Comparison of ENCODE assay signal across 37 cellular contexts in the genomic region with DNA sequence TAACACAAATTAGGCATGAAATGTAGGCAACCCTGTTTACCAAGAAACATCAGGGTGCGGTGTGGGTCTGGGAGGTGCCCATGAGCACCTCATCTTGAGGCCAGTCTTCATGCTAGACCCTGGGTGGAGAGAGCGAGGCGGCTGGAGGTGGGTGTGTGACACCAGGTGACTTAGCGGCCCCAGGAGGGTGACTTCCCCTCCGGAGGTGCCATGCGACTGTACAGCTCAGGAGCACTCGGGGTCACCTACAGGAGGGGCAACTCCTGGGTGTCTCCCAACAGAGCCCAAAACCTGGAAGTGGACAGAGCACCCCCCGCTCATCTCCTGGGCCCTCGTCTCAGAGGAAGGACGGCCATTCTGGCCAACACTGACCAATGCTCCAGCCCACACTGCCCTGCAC. TPM values are rescaled to one million over a fixed set of nuclear protein-coding genes. Genes with fewer than 3 reads are reported as not detected.
DNase-seq lines count a peak whose midpoint lies in the region; ATAC-seq, FAIRE-seq and TF ChIP-seq lines count a peak whose summit lies in the region.
"Had no signal": no experiment of that assay in that cellular context is flagged by ENCODE, and none has a peak within 500 bp of the region (broad histone marks: within the 10 kb centered on the region; RNA-seq: fewer than 3 reads in every experiment).

No MANE protein-coding gene starts in this region.

- H3K4me1 ChIP-seq in astrocyte (ENCODE audit: insufficient read depth, low read length) (peaks cover 11% of the 10 kb centered on the region), transverse colon (peaks cover 0 to 30% (median 20%) of the 10 kb centered on the region in 4 donors)

- H3K27me3 Mint-ChIP-seq in astrocyte (ENCODE audit: low read depth, unreplicated experiment) = peaks cover 66% of the 10 kb centered on the region
- peaks cover 18 to 36% of the 10 kb centered on the region in 2 donors for H3K27me3 Mint-ChIP-seq in natural killer cell (ENCODE audit: low read depth in 2 of 2)

- peaks cover 13% of the 10 kb centered on the region for H3K27me3 ChIP-seq in astrocyte (ENCODE audit: insufficient read depth, low read length)
- H3K27me3 ChIP-seq in transverse colon = peaks cover 72% of the 10 kb centered on the region
- H3K27me3 ChIP-seq in dorsolateral prefrontal cortex = peaks cover 0 to 39% (median 0%) of the 10 kb centered on the region in 45 donors

- H3K79me2 ChIP-seq in astrocyte (ENCODE audit: insufficient read depth, low read length) = no peaks in the 10 kb centered on the region

- H3K4me3 Mint-ChIP-seq in astrocyte (ENCODE audit: unreplicated experiment) (peak overlapping the region; percentile 64), natural killer cell (peak overlapping the region; percentile 21)
- H3K4me3 Mint-ChIP-seq: activated naive CD8-positive, alpha-beta T cell treated with anti-CD3 and anti-CD28 coated beads, Interleukin-2, amount 10 ng/mL, durations not matched to agents 7 days and 5 days; T-helper 1 cell treated with Interleukin-12 subunit alpha and Interleukin-12 subunit beta and Interleukin-4 antibody, amounts not matched to agents 30 μg/mL and 1 μg/mL, for 36 hours had no signal

- H3K36me3 ChIP-seq in astrocyte (ENCODE audit: insufficient read depth, low read length) (no peaks in the 10 kb centered on the region), transverse colon (no peaks in the 10 kb centered on the region)
- H3K36me3 ChIP-seq: cardiac muscle cell, lower lobe of right lung, upper lobe of right lung had no signal

- H3K27ac ChIP-seq in astrocyte (ENCODE audit: low read depth, low read length) (no peak overlapping the region), transverse colon (no peak overlapping the region), dorsolateral prefrontal cortex (no peak overlapping the region)
- H3K27ac ChIP-seq: C4-2B, cardiac muscle cell, coronary artery, GM23248, lower lobe of right lung, RWPE1, SK-N-MC, upper lobe of right lung had no signal

- H3K36me3 Mint-ChIP-seq in astrocyte (ENCODE audit: low read depth, unreplicated experiment) (no peaks in the 10 kb centered on the region), natural killer cell (no peaks in the 10 kb centered on the region)

- TF ChIP-seq POLR2A in transverse colon (IDR thresholded peaks at IDR 0.05) = no peak

- CTCF ChIA-PET in GM10248 (lab: Yijun Ruan, JAX) = interaction anchor here (1.5 kb wide), 1 partner anchor 11 kb away, joined by 3 read pairs; no protein-coding TSS in a partner anchor

- H3K9ac ChIP-seq in astrocyte (ENCODE audit: low read length) = no peak overlapping the region
- H3K9ac ChIP-seq: GM23248 had no signal

- no peak overlapping the region for H3K4me2 ChIP-seq in astrocyte (ENCODE audit: low read length)

- H3K27ac Mint-ChIP-seq in astrocyte (ENCODE audit: unreplicated experiment) = no peak overlapping the region
- no peak overlapping the region for H3K27ac Mint-ChIP-seq in natural killer cell
- H3K27ac Mint-ChIP-seq: activated naive CD8-positive, alpha-beta T cell treated with anti-CD3 and anti-CD28 coated beads, Interleukin-2, amount 10 ng/mL, durations not matched to agents 7 days and 5 days; T-helper 1 cell treated with Interleukin-12 subunit alpha and Interleukin-12 subunit beta and Interleukin-4 antibody, amounts not matched to agents 30 μg/mL and 1 μg/mL, for 36 hours had no signal

- DNase-seq in AG08395 (ENCODE audit: low spot score) (peak; percentile 1), GM10248 (ENCODE audit: extremely low spot score) (peak; percentile 11), astrocyte (ENCODE audit: low read depth) (no peak), natural killer cell (no peak), transverse colon (no peak), KG1 (lab: John Stamatoyannopoulos, UW) (no peak), dorsolateral prefrontal cortex (no peak)
- DNase-seq: activated CD8-positive, alpha-beta memory T cell treated with anti-CD3 and anti-CD28 coated beads for 24 hours; activated effector memory CD4-positive, alpha-beta T cell treated with anti-CD3 and anti-CD28 coated beads, Interleukin-2, amount 50 U/mL, for 16 hours; activated naive CD8-positive, alpha-beta T cell treated with anti-CD3 and anti-CD28 coated beads, Interleukin-2, amount 10 ng/mL, durations not matched to agents 7 days and 5 days; activated T-cell treated with anti-CD3 and anti-CD28 coated beads for 4 hours; effector memory CD4-positive, alpha-beta T cell; erythroblast; glutamatergic neuron; GM23248; kidney glomerular epithelial cell; lower lobe of right lung; midbrain; naive thymus-derived CD4-positive, alpha-beta T cell; NCI-H1105; NCI-H187 treated with DMSO at 0.1 percent for 48 hours; NCI-H2171 treated with DMSO at 0.1 percent for 48 hours; NCI-H510A; occipital lobe; stimulated activated CD4-positive, alpha-beta T cell treated with anti-CD3 and anti-CD28 coated beads, Interleukin-4, amount 100 ng/mL, for 4 hours; upper lobe of right lung had no signal

- intact Hi-C loops in natural killer cell (cut with micrococcal nuclease) (no loop called here), transverse colon (cut with DNase I; ENCODE audit: low total_unique reads) (no loop called here), dorsolateral prefrontal cortex (cut with DNase I) (no loop called here)

- no peak for TF ChIP-seq CTCF in GM10248 (IDR thresholded peaks at IDR 0.05; ENCODE audit: control extremely low read depth, extremely low read depth, low read depth, missing control alignments)
- no peak for TF ChIP-seq CTCF in astrocyte (IDR thresholded peaks at IDR 0.05; ENCODE audit: insufficient read depth, low read depth, low read length)
- no peak for TF ChIP-seq CTCF in natural killer cell (IDR thresholded peaks at IDR 0.05)
- TF ChIP-seq CTCF in transverse colon (IDR thresholded peaks at IDR 0.05) = no peak
- TF ChIP-seq CTCF in dorsolateral prefrontal cortex (IDR thresholded peaks at IDR 0.05 in 54 of 56, conservative IDR thresholded peaks at IDR 0.05 in 2 of 56; ENCODE audit: low read depth in 1 of 56, partially characterized antibody in 56 of 56) = no peak

- TF ChIP-seq EP300 in transverse colon (IDR thresholded peaks at IDR 0.05; ENCODE audit: low read depth) = no peak

- no peak overlapping the region for H2AFZ ChIP-seq in astrocyte (ENCODE audit: low read depth, low read length)
- H2AFZ ChIP-seq: GM23248 had no signal

- H4K20me1 ChIP-seq in astrocyte (ENCODE audit: insufficient read depth, low read length) = no peaks in the 10 kb centered on the region

- no peaks in the 10 kb centered on the region for H3K4me1 Mint-ChIP-seq in astrocyte (ENCODE audit: low read depth, unreplicated experiment)
- H3K4me1 Mint-ChIP-seq in natural killer cell = peaks cover 17 to 24% of the 10 kb centered on the region in 2 donors

- H3K9me3 Mint-ChIP-seq in astrocyte (ENCODE audit: unreplicated experiment) = peaks cover 9% of the 10 kb centered on the region
- no peaks in the 10 kb centered on the region for H3K9me3 Mint-ChIP-seq in natural killer cell

- WGBS in transverse colon (ENCODE audit: low coverage in 1 of 2), 2 donors = 76% methylated on average over 9 of the region's 10 CpGs; no CpG with 5 or more reads in 1 of the 2 donors

- H3K4me3 ChIP-seq in astrocyte (ENCODE audit: insufficient read depth, low read depth, low read length) (no peak overlapping the region), transverse colon (no peak overlapping the region), dorsolateral prefrontal cortex (no peak overlapping the region)
- H3K4me3 ChIP-seq: cardiac muscle cell, coronary artery, GM23248, lower lobe of right lung, SK-N-MC, upper lobe of right lung had no signal

- no peak for ATAC-seq in natural killer cell
- ATAC-seq: lower lobe of right lung; naive thymus-derived CD4-positive, alpha-beta T cell; upper lobe of right lung had no signal

- in situ Hi-C loops in transverse colon (cut with MboI; ENCODE audit: low pct_ligation_motif_present in 1 of 4, low pct_unique_long_range_greater_than_20kb in 1 of 4, low sequenced_read_pairs in 3 of 4) = no loop called here

- FAIRE-seq in astrocyte (lab: Jason Lieb, UNC) = no peak
- FAIRE-seq: G401.6, GM18507, GM19239, HTR-8/SVneo had no signal

- H3K9me3 ChIP-seq in astrocyte (ENCODE audit: insufficient read depth, low read depth, low read length) (no peaks in the 10 kb centered on the region), transverse colon (no peaks in the 10 kb centered on the region)
- H3K9me3 ChIP-seq: lower lobe of right lung, upper lobe of right lung had no signal

- POLR2A ChIA-PET in GM10248 (lab: Yijun Ruan, JAX) = no interaction called here

RNA-seq across cellular contexts. Expression of a gene that starts 21.7 kb away (rescaled TPM):
- 6.0 and 9.5 TPM in 2 replicates for total RNA-seq in astrocyte
- total RNA-seq in natural killer cell = not detected
- 10 to 100 TPM in 1 of 4 donors, 1 to 10 TPM in 2, not detected in 1; 2.2 to 26.9 (median 3.0) TPM for total RNA-seq in transverse colon
- 10 to 100 TPM in 10 of 120 experiments, 1 to 10 TPM in 109, under 1 TPM in 1; 0.85 to 22.6 (median 4.2) TPM for total RNA-seq in dorsolateral prefrontal cortex
- total RNA-seq: naive thymus-derived CD4-positive, alpha-beta T cell; subcutaneous adipose tissue had no signal

RNA-seq across cellular contexts. Expression of a gene that starts 57.0 kb away (rescaled TPM):
- total RNA-seq in astrocyte = 83.7 and 91.4 TPM in 2 replicates
- total RNA-seq in natural killer cell = 10 to 100 TPM; 61.4 to 66.0 (median 61.8) TPM
- total RNA-seq in transverse colon = 10 to 100 TPM; 17.6 to 50.4 (median 31.6) TPM
- 10 to 100 TPM; 34.5 to 72.4 (median 54.8) TPM for total RNA-seq in dorsolateral prefrontal cortex

RNA-seq across cellular contexts. Expression of a gene that starts 58.4 kb away (rescaled TPM):
- total RNA-seq in astrocyte = 25.6 and 25.9 TPM in 2 replicates
- 10 to 100 TPM; 17.8 to 33.5 (median 22.4) TPM for total RNA-seq in natural killer cell
- 10 to 100 TPM; 10.8 to 26.1 (median 11.4) TPM for total RNA-seq in transverse colon
- 10 to 100 TPM in 101 of 120 experiments, 1 to 10 TPM in 19; 5.7 to 35.4 (median 14.2) TPM for total RNA-seq in dorsolateral prefrontal cortex

Comparison
In these comparisons a context has a peak if more than half of its experiments do, and no peak if none do; other contexts are left out.
1. DNase-seq: peak in AG08395 (single experiment) and GM10248 (single experiment); none in astrocyte (single experiment), natural killer cell (single experiment), transverse colon (single experiment), KG1 (single experiment) and dorsolateral prefrontal cortex (0 of 10).